In the genomic region with DNA sequence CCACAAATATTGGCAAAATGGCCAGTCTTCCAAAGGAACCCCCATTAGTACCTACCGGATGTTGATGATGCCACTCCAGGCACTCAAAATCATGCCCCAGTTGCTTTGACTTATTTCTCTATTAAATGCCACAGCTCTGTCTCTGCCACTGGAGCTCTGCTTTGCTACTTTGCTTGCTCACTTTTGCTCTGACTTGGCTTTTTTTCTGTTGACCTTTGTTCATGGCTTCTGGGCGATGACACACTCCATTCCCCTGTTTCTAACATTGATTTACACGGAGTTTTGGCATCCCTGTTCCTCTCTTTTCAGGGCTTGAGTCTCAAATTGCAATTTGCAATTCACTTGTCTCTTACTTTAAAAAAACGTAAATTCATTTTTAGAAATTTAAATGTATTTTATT, we compare ENCODE assay signal across 19 cellular contexts.
DNase-seq lines count a peak whose midpoint lies in the region; ATAC-seq, FAIRE-seq and TF ChIP-seq lines count a peak whose summit lies in the region.
"Had no signal": no experiment of that assay in that cellular context is flagged by ENCODE, and none has a peak within 500 bp of the region (broad histone marks: within the 10 kb centered on the region; RNA-seq: fewer than 3 reads in every experiment).

No MANE protein-coding gene starts in this region.

- intact Hi-C loops in HepG2 (cut with micrococcal nuclease; ENCODE audit: unreplicated experiment): loop anchor here (1.0 kb wide), 1 partner anchor 9 kb away; no protein-coding TSS in a partner anchor

- CTCF ChIA-PET in HepG2 (lab: Yijun Ruan, JAX; ENCODE audit: low intra/inter-chr PET ratio, low total read pairs): no interaction called here

- no peak for FAIRE-seq in HepG2 (lab: Jason Lieb, UNC)
- FAIRE-seq: RCC 7860 had no signal

- TF ChIP-seq CTCF in liver (IDR thresholded peaks at IDR 0.05; ENCODE audit: low read depth, low read length, missing input control) (no peak), HepG2 (CRISPR knock-in tag; IDR thresholded peaks at IDR 0.05) (no peak), nephron (IDR thresholded peaks at IDR 0.05; ENCODE audit: unreplicated experiment in 3 of 3) (no peak), glutamatergic neuron (IDR thresholded peaks at IDR 0.05; ENCODE audit: partially characterized antibody, unreplicated experiment) (no peak)

- H3K4me3 ChIP-seq in liver (ENCODE audit: low read depth in 1 of 3, low read length in 3 of 3): no peak overlapping the region
- H3K4me3 ChIP-seq in HepG2 (replicated peaks in 1 of 3; ENCODE audit: insufficient read depth in 1 of 3, low read depth in 2 of 3, low read length in 3 of 3): no peak overlapping the region
- no peak overlapping the region for H3K4me3 ChIP-seq in subcutaneous abdominal adipose tissue (ENCODE audit: low read depth in 1 of 5, low read length in 5 of 5)

- no peaks in the 10 kb centered on the region for H3K79me2 ChIP-seq in HepG2 (ENCODE audit: insufficient read depth, low read length)

- H3K4me1 Mint-ChIP-seq in nephron (peaks cover 53% of the 10 kb centered on the region), glutamatergic neuron (ENCODE audit: low read depth, unreplicated experiment) (peaks cover 4% of the 10 kb centered on the region)
- no peaks in the 10 kb centered on the region for H3K4me1 Mint-ChIP-seq in stimulated activated memory B cell treated with anti-CD40 and anti-IgM and Interleukin-4, amounts not matched to agents 10 μg/mL and 1 μg/mL and 100 μg/mL, for 72 hours

- H3K4me3 Mint-ChIP-seq in nephron (no peak overlapping the region), glutamatergic neuron (ENCODE audit: unreplicated experiment) (no peak overlapping the region)
- no peak overlapping the region for H3K4me3 Mint-ChIP-seq in stimulated activated memory B cell treated with anti-CD40 and anti-IgM and Interleukin-4, amounts not matched to agents 10 μg/mL and 1 μg/mL and 100 μg/mL, for 72 hours

- H3K9ac ChIP-seq in liver (ENCODE audit: low read depth in 1 of 2, low read length in 2 of 2) (peak overlapping the region in 1 of 2 donors; percentile 81), HepG2 (ENCODE audit: insufficient read depth, low read depth, low read length) (no peak overlapping the region), subcutaneous abdominal adipose tissue (ENCODE audit: low read length in 5 of 5) (peak overlapping the region in 1 of 5 donors; percentile 44)
- H3K9ac ChIP-seq: KMS-11 had no signal

- H3K4me1 ChIP-seq in liver (ENCODE audit: control insufficient read depth in 4 of 4, insufficient read depth in 4 of 4, low read length in 3 of 4) (peaks cover 0 to 22% (median 11%) of the 10 kb centered on the region in 4 donors), HepG2 (ENCODE audit: insufficient read depth, low read length) (no peaks in the 10 kb centered on the region), subcutaneous abdominal adipose tissue (ENCODE audit: control insufficient read depth in 5 of 5, insufficient read depth in 5 of 5, low read length in 5 of 5) (peaks cover 2 to 29% (median 28%) of the 10 kb centered on the region in 5 donors)

- no peak for DNase-seq in HepG2 (ENCODE audit: low spot score)
- DNase-seq in fibroblast of gingiva (ENCODE audit: low read depth): peak; percentile 20
- no peak for DNase-seq in glutamatergic neuron
- no peak for DNase-seq in nucleus accumbens (lab: John Stamatoyannopoulos, UW)
- DNase-seq: 8988T, C1 segment of cervical spinal cord, DMS153, MM.1S, NCI-H1417, NCI-H1930, NCI-H2171 treated with DMSO at 0.1 percent for 48 hours, NCI-H510A treated with DMSO at 0.1 percent for 48 hours, SHP77 had no signal

- H3K27ac ChIP-seq in liver (ENCODE audit: low read depth in 1 of 2, low read length in 2 of 2): peak overlapping the region; percentile 67 to 76
- H3K27ac ChIP-seq in HepG2 (ENCODE audit: extremely low read length, insufficient read depth, low read length): no peak overlapping the region
- H3K27ac ChIP-seq in subcutaneous abdominal adipose tissue (ENCODE audit: low read depth, low read length): peak overlapping the region; percentile 78
- H3K27ac ChIP-seq: KMS-11 had no signal

- H3K27me3 ChIP-seq in liver (ENCODE audit: control insufficient read depth in 4 of 4, insufficient read depth in 4 of 4, low read length in 3 of 4) (no peaks in the 10 kb centered on the region), HepG2 (ENCODE audit: control insufficient read depth in 1 of 2, insufficient read depth in 2 of 2, low read length in 2 of 2) (no peaks in the 10 kb centered on the region), subcutaneous abdominal adipose tissue (ENCODE audit: control insufficient read depth in 5 of 5, insufficient read depth in 4 of 5, low read length in 5 of 5) (no peaks in the 10 kb centered on the region)

- H3K9me3 Mint-ChIP-seq in nephron: no peaks in the 10 kb centered on the region
- H3K9me3 Mint-ChIP-seq in glutamatergic neuron (ENCODE audit: unreplicated experiment): peaks cover 2% of the 10 kb centered on the region
- H3K9me3 Mint-ChIP-seq in stimulated activated memory B cell treated with anti-CD40 and anti-IgM and Interleukin-4, amounts not matched to agents 10 μg/mL and 1 μg/mL and 100 μg/mL, for 72 hours: no peaks in the 10 kb centered on the region

- no peak overlapping the region for H2AFZ ChIP-seq in HepG2 (ENCODE audit: low read length)

- ATAC-seq in HepG2: no peak
- no peak for ATAC-seq in stimulated activated memory B cell treated with anti-CD40 and anti-IgM and Interleukin-4, amounts not matched to agents 10 μg/mL and 1 μg/mL and 100 μg/mL, for 72 hours

- H3K27me3 Mint-ChIP-seq in nephron (ENCODE audit: low read depth): peaks cover 5% of the 10 kb centered on the region
- no peaks in the 10 kb centered on the region for H3K27me3 Mint-ChIP-seq in glutamatergic neuron (ENCODE audit: unreplicated experiment)
- no peaks in the 10 kb centered on the region for H3K27me3 Mint-ChIP-seq in stimulated activated memory B cell treated with anti-CD40 and anti-IgM and Interleukin-4, amounts not matched to agents 10 μg/mL and 1 μg/mL and 100 μg/mL, for 72 hours

- TF ChIP-seq POLR2A in HepG2 (IDR thresholded peaks at IDR 0.05; ENCODE audit: insufficient read depth in 1 of 2, low read depth in 2 of 2, low read length in 2 of 2): no peak

- H4K20me1 ChIP-seq in HepG2 (ENCODE audit: insufficient read depth, low read length): no peaks in the 10 kb centered on the region

- POLR2A ChIA-PET in HepG2 (lab: Yijun Ruan, JAX): no interaction called here

- no TSS peak for BruUV-seq in HepG2 (replicated peaks; lab: Mats Ljungman, UMichigan)

- in situ Hi-C loops in HepG2 (cut with HindIII; ENCODE audit: extremely low pct_ligation_motif_present, low pct_unique_long_range_greater_than_20kb): no loop called here

- H3K36me3 Mint-ChIP-seq in nephron (ENCODE audit: low read depth) (no peaks in the 10 kb centered on the region), glutamatergic neuron (ENCODE audit: unreplicated experiment) (no peaks in the 10 kb centered on the region)
- H3K36me3 Mint-ChIP-seq in stimulated activated memory B cell treated with anti-CD40 and anti-IgM and Interleukin-4, amounts not matched to agents 10 μg/mL and 1 μg/mL and 100 μg/mL, for 72 hours: no peaks in the 10 kb centered on the region

- no peak overlapping the region for H3K4me2 ChIP-seq in HepG2 (ENCODE audit: low read depth, low read length)
- H3K4me2 ChIP-seq: KMS-11 had no signal

- H3K27ac Mint-ChIP-seq in nephron (peak overlapping the region in 2 of 3 experiments; percentile 63 to 90), glutamatergic neuron (ENCODE audit: unreplicated experiment) (no peak overlapping the region)
- H3K27ac Mint-ChIP-seq in stimulated activated memory B cell treated with anti-CD40 and anti-IgM and Interleukin-4, amounts not matched to agents 10 μg/mL and 1 μg/mL and 100 μg/mL, for 72 hours: no peak overlapping the region

- TF ChIP-seq EP300 in HepG2 (IDR thresholded peaks at IDR 0.05; ENCODE audit: low read depth in 2 of 2, low read length in 2 of 2) (no peak), HepG2 (CRISPR knock-in tag; IDR thresholded peaks at IDR 0.05; ENCODE audit: borderline replicate concordance) (no peak)

- no peaks in the 10 kb centered on the region for H3K9me3 ChIP-seq in liver (ENCODE audit: control insufficient read depth in 4 of 4, low read length in 3 of 4)
- H3K9me3 ChIP-seq in HepG2 (ENCODE audit: low read length): peaks cover 23% of the 10 kb centered on the region; the same call in 1 of the 2 replicates
- H3K9me3 ChIP-seq in subcutaneous abdominal adipose tissue (ENCODE audit: control insufficient read depth in 5 of 5, low read length in 5 of 5): no peaks in the 10 kb centered on the region

- 32% methylated on average over 4 of the region's 4 CpGs for WGBS in liver
- 19% methylated on average over 4 of the region's 4 CpGs for WGBS in HepG2 (ENCODE audit: low lambda C conversion rate)

- TF ChIP-seq RAD21 in liver (IDR thresholded peaks at IDR 0.05) (peak; percentile 58 to 62), HepG2 (CRISPR knock-in tag; IDR thresholded peaks at IDR 0.05) (no peak)

- H3K36me3 ChIP-seq in liver (ENCODE audit: control insufficient read depth in 4 of 4, insufficient read depth in 3 of 4, low read depth in 1 of 4, low read length in 3 of 4): no peaks in the 10 kb centered on the region
- no peaks in the 10 kb centered on the region for H3K36me3 ChIP-seq in HepG2 (replicated peaks in 1 of 2; ENCODE audit: control insufficient read depth in 1 of 2, insufficient read depth in 2 of 2, low read length in 2 of 2)
- H3K36me3 ChIP-seq in subcutaneous abdominal adipose tissue (ENCODE audit: control insufficient read depth in 5 of 5, insufficient read depth in 5 of 5, low read length in 5 of 5): no peaks in the 10 kb centered on the region

TF ChIP-seq in liver, 16 proteins besides CTCF, POLR2A, EP300 and RAD21 (continues in another document):
- peak; percentile 93 for TF ChIP-seq SP1 (IDR thresholded peaks at IDR 0.05)

TF ChIP-seq in HepG2, 621 proteins besides CTCF, POLR2A, EP300 and RAD21 (continues in another document):
- TF ChIP-seq ZNF441 (CRISPR knock-in tag; IDR thresholded peaks at IDR 0.05; ENCODE audit: borderline replicate concordance) (no peak), MEIS2 (CRISPR knock-in tag; IDR thresholded peaks at IDR 0.05) (no peak), RFXAP (CRISPR knock-in tag; IDR thresholded peaks at IDR 0.05; ENCODE audit: borderline replicate concordance) (no peak), ZNF44 (CRISPR knock-in tag; IDR thresholded peaks at IDR 0.05) (no peak), ARID2 (CRISPR knock-in tag; IDR thresholded peaks at IDR 0.05; ENCODE audit: borderline replicate concordance) (no peak), ZFP36L1 (CRISPR knock-in tag; IDR thresholded peaks at IDR 0.05) (no peak), NCOR1 (IDR thresholded peaks at IDR 0.05; ENCODE audit: borderline replicate concordance, low read length) (no peak)

Comparison
In these comparisons a context has a peak if more than half of its experiments do, and no peak if none do; other contexts are left out.
1. H3K27ac Mint-ChIP-seq: peak in nephron (2 of 3); none in glutamatergic neuron (single experiment) and stimulated activated memory B cell treated with anti-CD40 and anti-IgM and Interleukin-4, amounts not matched to agents 10 μg/mL and 1 μg/mL and 100 μg/mL, for 72 hours (single experiment).